Comparison of ENCODE assay signal across 1 cellular context in the genomic region with DNA sequence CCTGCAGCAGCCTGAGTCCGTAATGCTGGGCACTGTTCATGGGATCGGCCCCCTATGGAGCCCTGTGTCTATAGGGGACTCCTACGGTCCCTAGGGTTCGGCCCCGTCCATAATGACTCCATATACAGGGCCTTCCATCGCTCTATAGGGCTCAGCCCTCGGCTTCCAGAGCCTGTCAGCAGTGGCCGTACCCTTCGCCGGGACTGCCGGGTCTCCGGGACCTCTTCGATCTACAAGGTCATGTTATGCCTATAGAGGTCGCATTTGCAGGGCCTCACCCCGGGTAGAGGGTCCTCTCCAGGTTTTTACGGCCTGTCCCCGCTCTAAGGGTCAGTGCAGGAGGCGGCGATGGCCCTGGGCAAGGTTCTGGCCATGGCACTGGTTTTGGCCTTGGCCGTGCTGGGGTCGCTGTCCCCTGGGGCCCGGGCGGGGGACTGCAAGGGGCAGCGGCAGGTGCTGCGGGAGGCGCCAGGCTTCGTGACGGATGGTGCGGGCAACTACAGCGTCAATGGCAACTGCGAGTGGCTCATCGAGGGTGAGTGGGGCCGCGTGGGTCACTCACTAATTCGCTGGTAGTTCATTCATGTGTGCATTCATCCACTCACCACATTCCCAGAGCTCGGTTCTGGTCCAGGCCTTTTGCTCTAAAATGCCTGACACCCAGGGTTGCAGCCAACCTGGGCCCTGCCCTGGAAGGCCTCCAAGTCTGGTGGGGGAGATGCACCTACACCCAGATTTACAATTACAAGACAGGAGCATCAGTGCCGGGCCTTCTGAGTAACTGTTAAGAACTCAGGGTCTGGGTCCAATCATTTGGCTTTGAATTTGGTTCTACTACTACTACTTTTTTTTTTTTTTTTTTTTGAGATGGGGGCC.
A peak's percentile ranks its signal among the peaks of the same experiment; 100 is the strongest.
TF ChIP-seq lines count a peak whose summit lies in the region.

No MANE protein-coding gene starts in this region.

TF ChIP-seq in K562, 482 proteins besides CTCF, POLR2A, EP300 and RAD21 (continued from another document and continues in another):
- TF ChIP-seq, protein P1, sequence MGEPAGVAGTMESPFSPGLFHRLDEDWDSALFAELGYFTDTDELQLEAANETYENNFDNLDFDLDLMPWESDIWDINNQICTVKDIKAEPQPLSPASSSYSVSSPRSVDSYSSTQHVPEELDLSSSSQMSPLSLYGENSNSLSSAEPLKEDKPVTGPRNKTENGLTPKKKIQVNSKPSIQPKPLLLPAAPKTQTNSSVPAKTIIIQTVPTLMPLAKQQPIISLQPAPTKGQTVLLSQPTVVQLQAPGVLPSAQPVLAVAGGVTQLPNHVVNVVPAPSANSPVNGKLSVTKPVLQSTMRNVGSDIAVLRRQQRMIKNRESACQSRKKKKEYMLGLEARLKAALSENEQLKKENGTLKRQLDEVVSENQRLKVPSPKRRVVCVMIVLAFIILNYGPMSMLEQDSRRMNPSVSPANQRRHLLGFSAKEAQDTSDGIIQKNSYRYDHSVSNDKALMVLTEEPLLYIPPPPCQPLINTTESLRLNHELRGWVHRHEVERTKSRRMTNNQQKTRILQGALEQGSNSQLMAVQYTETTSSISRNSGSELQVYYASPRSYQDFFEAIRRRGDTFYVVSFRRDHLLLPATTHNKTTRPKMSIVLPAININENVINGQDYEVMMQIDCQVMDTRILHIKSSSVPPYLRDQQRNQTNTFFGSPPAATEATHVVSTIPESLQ (CRISPR knock-in tag; IDR thresholded peaks at IDR 0.05): no peak
- TF ChIP-seq, protein P2, sequence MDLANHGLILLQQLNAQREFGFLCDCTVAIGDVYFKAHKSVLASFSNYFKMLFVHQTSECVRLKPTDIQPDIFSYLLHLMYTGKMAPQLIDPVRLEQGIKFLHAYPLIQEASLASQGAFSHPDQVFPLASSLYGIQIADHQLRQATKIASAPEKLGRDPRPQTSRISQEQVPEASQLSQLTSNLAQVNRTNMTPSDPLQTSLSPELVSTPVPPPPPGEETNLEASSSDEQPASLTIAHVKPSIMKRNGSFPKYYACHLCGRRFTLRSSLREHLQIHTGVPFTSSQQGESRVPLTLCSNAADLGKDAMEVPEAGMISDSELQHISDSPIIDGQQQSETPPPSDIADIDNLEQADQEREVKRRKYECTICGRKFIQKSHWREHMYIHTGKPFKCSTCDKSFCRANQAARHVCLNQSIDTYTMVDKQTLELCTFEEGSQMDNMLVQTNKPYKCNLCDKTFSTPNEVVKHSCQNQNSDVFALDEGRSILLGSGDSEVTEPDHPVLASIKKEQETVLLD (IDR thresholded peaks at IDR 0.05): no peak
- peak; percentile 50; the same call in 1 of the 2 replicates for TF ChIP-seq PHF8 (IDR thresholded peaks at IDR 0.05; ENCODE audit: borderline replicate concordance, low read length)
- TF ChIP-seq, protein P3, sequence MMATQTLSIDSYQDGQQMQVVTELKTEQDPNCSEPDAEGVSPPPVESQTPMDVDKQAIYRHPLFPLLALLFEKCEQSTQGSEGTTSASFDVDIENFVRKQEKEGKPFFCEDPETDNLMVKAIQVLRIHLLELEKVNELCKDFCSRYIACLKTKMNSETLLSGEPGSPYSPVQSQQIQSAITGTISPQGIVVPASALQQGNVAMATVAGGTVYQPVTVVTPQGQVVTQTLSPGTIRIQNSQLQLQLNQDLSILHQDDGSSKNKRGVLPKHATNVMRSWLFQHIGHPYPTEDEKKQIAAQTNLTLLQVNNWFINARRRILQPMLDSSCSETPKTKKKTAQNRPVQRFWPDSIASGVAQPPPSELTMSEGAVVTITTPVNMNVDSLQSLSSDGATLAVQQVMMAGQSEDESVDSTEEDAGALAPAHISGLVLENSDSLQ (IDR thresholded peaks at IDR 0.05): no peak
- TF ChIP-seq ZFPM2 (CRISPR knock-in tag; IDR thresholded peaks at IDR 0.05): 0 out of 2 replicates have a peak, but pooled peaks have one; percentile 57
- no peak for TF ChIP-seq SIX5 (IDR thresholded peaks at IDR 0.05; ENCODE audit: borderline replicate concordance in 1 of 2, insufficient read depth in 1 of 2, low read depth in 1 of 2, low read length in 2 of 2)
- no peak for TF ChIP-seq MTA3 (IDR thresholded peaks at IDR 0.05; ENCODE audit: borderline replicate concordance)
- no peak for TF ChIP-seq ZNF75A (CRISPR knock-in tag; IDR thresholded peaks at IDR 0.05)
- TF ChIP-seq HDAC1 (IDR thresholded peaks at IDR 0.05): 0 out of 4 replicates have a peak, but pooled peaks of 1 of the 2 experiments have one; percentile 1
- no peak for TF ChIP-seq RBM17 (IDR thresholded peaks at IDR 0.05; ENCODE audit: borderline replicate concordance, low read depth, low read length)
- TF ChIP-seq KLF13 (tag; IDR thresholded peaks at IDR 0.05; ENCODE audit: borderline replicate concordance, low read depth): no peak
- TF ChIP-seq MLLT1 (IDR thresholded peaks at IDR 0.05): no peak
- no peak for TF ChIP-seq E2F3 (CRISPR knock-in tag; IDR thresholded peaks at IDR 0.05)
- no peak for TF ChIP-seq HLTF (IDR thresholded peaks at IDR 0.05)
- no peak for TF ChIP-seq NFRKB (IDR thresholded peaks at IDR 0.05; ENCODE audit: low read depth)
- no peak for TF ChIP-seq JUN (IDR thresholded peaks at IDR 0.05; ENCODE audit: borderline replicate concordance, low read depth, low read length)
- 0 out of 2 replicates have a peak, but pooled peaks have one; percentile 48 for TF ChIP-seq JUN (CRISPR knock-in tag; IDR thresholded peaks at IDR 0.05; ENCODE audit: borderline replicate concordance)
- TF ChIP-seq ZC3H8 (IDR thresholded peaks at IDR 0.05): no peak
- TF ChIP-seq ZNF668 (CRISPR knock-in tag; IDR thresholded peaks at IDR 0.05): no peak
- TF ChIP-seq MCM3 (IDR thresholded peaks at IDR 0.05): no peak
- TF ChIP-seq ZNF24 (IDR thresholded peaks at IDR 0.05): no peak
- TF ChIP-seq VEZF1 (CRISPR knock-in tag; IDR thresholded peaks at IDR 0.05): no peak
- TF ChIP-seq, protein P4, sequence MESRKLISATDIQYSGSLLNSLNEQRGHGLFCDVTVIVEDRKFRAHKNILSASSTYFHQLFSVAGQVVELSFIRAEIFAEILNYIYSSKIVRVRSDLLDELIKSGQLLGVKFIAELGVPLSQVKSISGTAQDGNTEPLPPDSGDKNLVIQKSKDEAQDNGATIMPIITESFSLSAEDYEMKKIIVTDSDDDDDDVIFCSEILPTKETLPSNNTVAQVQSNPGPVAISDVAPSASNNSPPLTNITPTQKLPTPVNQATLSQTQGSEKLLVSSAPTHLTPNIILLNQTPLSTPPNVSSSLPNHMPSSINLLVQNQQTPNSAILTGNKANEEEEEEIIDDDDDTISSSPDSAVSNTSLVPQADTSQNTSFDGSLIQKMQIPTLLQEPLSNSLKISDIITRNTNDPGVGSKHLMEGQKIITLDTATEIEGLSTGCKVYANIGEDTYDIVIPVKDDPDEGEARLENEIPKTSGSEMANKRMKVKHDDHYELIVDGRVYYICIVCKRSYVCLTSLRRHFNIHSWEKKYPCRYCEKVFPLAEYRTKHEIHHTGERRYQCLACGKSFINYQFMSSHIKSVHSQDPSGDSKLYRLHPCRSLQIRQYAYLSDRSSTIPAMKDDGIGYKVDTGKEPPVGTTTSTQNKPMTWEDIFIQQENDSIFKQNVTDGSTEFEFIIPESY (CRISPR knock-in tag; IDR thresholded peaks at IDR 0.05): no peak
- TF ChIP-seq PPARD (CRISPR knock-in tag; IDR thresholded peaks at IDR 0.05): no peak
- TF ChIP-seq NFIC (IDR thresholded peaks at IDR 0.05): no peak
- TF ChIP-seq RBM34 (IDR thresholded peaks at IDR 0.05; ENCODE audit: borderline replicate concordance, insufficient read depth, low read length): no peak
- no peak for TF ChIP-seq BRF1 (IDR thresholded peaks at IDR 0.05; ENCODE audit: borderline replicate concordance, extremely low read depth, insufficient read length)
- TF ChIP-seq ZNF395 (CRISPR knock-in tag; IDR thresholded peaks at IDR 0.05): no peak
- TF ChIP-seq GATAD2B (IDR thresholded peaks at IDR 0.05; ENCODE audit: borderline replicate concordance): no peak
- no peak for TF ChIP-seq CBFA2T3 (IDR thresholded peaks at IDR 0.05)
- no peak for TF ChIP-seq ZNF146 (CRISPR knock-in tag; IDR thresholded peaks at IDR 0.05; ENCODE audit: unreplicated experiment)
- TF ChIP-seq TBP (optimal IDR thresholded peaks at IDR 0.05; ENCODE audit: low read depth, low read length): no peak
- no peak for TF ChIP-seq FOXP1 (CRISPR knock-in tag; IDR thresholded peaks at IDR 0.05)
- no peak for TF ChIP-seq SRSF7 (optimal IDR thresholded peaks at IDR 0.05; ENCODE audit: low read depth, low read length)
- TF ChIP-seq FOXJ2 (tag; IDR thresholded peaks at IDR 0.05): no peak
- no peak for TF ChIP-seq SMARCE1 (IDR thresholded peaks at IDR 0.05)
- no peak for TF ChIP-seq ZNF407 (IDR thresholded peaks at IDR 0.05; ENCODE audit: low read depth)
- 0 out of 4 replicates have a peak, but pooled peaks of 1 of the 2 experiments have one; percentile 9 for TF ChIP-seq SIN3A (IDR thresholded peaks at IDR 0.05; ENCODE audit: borderline replicate concordance in 2 of 2, control insufficient read depth in 1 of 2, low read depth in 2 of 2, low read length in 2 of 2)
- no peak for TF ChIP-seq TRIM24 (IDR thresholded peaks at IDR 0.05)
- TF ChIP-seq CREBBP (IDR thresholded peaks at IDR 0.05; ENCODE audit: low read depth, low read length): no peak
